ENCODE assay signal across 13 cellular contexts in genomic region chr2:219142329-219142728, GRCh38. TPM values are rescaled to one million over a fixed set of nuclear protein-coding genes. Genes with fewer than 3 reads are reported as not detected.
DNase-seq lines count a peak whose midpoint lies in the region; ATAC-seq and TF ChIP-seq lines count a peak whose summit lies in the region.
"Had no signal": no experiment of that assay in that cellular context is flagged by ENCODE, and none has a peak within 500 bp of the region (broad histone marks: within the 10 kb centered on the region; RNA-seq: fewer than 3 reads in every experiment).

No MANE protein-coding gene starts in this region.

- ATAC-seq in thoracic aorta (ENCODE audit: insufficient number of reproducible peaks, low FRiP score, low read depth) (peak; percentile 60), GM21825 (IDR thresholded peaks at IDR 0.05; ENCODE audit: unreplicated experiment) (no peak), HG02981 (IDR thresholded peaks at IDR 0.05; ENCODE audit: unreplicated experiment) (no peak)
- ATAC-seq: activated CD8-positive, alpha-beta T cell treated with anti-CD3 and anti-CD28 coated beads, Interleukin-2, amount 10 ng/mL, durations not matched to agents 7 days and 5 days; sciatic nerve had no signal

- no peak for TF ChIP-seq CTCF in thoracic aorta (IDR thresholded peaks at IDR 0.05)

- DNase-seq in DMS 273 (lab: John Stamatoyannopoulos, UW; ENCODE audit: unreplicated experiment), result peak; percentile 60
- no peak for DNase-seq in DMS 273 treated with DMSO at 0.1 percent for 48 hours (lab: John Stamatoyannopoulos, UW)
- peak; percentile 66 for DNase-seq in SW480 (ENCODE audit: low spot score)
- peak; percentile 96 for DNase-seq in fibroblast of peridontal ligament (ENCODE audit: extremely low read depth)
- DNase-seq in thoracic aorta (ENCODE audit: low spot score), result peak; percentile 22
- no peak for DNase-seq in T-helper 1 cell
- DNase-seq: activated CD8-positive, alpha-beta T cell treated with anti-CD3 and anti-CD28 coated beads, Interleukin-2, amount 10 ng/mL, durations not matched to agents 7 days and 5 days; anterior cingulate cortex; NCI-H2029 treated with DMSO at 0.1 percent for 48 hours had no signal

- no peak overlapping the region for H3K4me3 ChIP-seq in thoracic aorta

- peak overlapping the region in 1 of 2 donors; percentile 10 for H3K27ac ChIP-seq in thoracic aorta
- H3K27ac ChIP-seq: 22Rv1 had no signal

- peaks cover 3% of the 10 kb centered on the region for H3K36me3 ChIP-seq in thoracic aorta

- H3K9me3 ChIP-seq in thoracic aorta, result no peaks in the 10 kb centered on the region

- H3K4me1 ChIP-seq in thoracic aorta (ENCODE audit: control insufficient read depth in 1 of 2, low read depth in 2 of 2), result peaks cover 0 to 11% of the 10 kb centered on the region in 2 donors

- no peaks in the 10 kb centered on the region for H3K27me3 ChIP-seq in thoracic aorta (replicated peaks; ENCODE audit: insufficient read depth)

RNA-seq across cellular contexts. Expression of gene NHEJ1, which starts 18.3 kb away (rescaled TPM):
- 10 to 100 TPM; 10.3 to 14.5 TPM for total RNA-seq in thoracic aorta

RNA-seq across cellular contexts. Expression of gene SLC23A3, which starts 27.5 kb away (rescaled TPM):
- 1 to 10 TPM; 1.4 to 3.4 TPM for total RNA-seq in thoracic aorta

RNA-seq across cellular contexts. Expression of gene CNPPD1, which starts 34.4 kb away (rescaled TPM):
- 10 to 100 TPM; 31.9 to 51.0 TPM for total RNA-seq in thoracic aorta

RNA-seq across cellular contexts. Expression of gene RETREG2, which starts 35.7 kb away (rescaled TPM):
- 10 to 100 TPM; 43.8 to 58.6 TPM for total RNA-seq in thoracic aorta

Comparison
In these comparisons a context has a peak if more than half of its experiments do, and no peak if none do; other contexts are left out.
1. DNase-seq: peak in DMS 273 (single experiment), SW480 (single experiment), fibroblast of peridontal ligament (single experiment) and thoracic aorta (single experiment); none in DMS 273 treated with DMSO at 0.1 percent for 48 hours (single experiment) and T-helper 1 cell (0 of 5).